Comparison of ENCODE assay signal across 7 cellular contexts in the genomic region with DNA sequence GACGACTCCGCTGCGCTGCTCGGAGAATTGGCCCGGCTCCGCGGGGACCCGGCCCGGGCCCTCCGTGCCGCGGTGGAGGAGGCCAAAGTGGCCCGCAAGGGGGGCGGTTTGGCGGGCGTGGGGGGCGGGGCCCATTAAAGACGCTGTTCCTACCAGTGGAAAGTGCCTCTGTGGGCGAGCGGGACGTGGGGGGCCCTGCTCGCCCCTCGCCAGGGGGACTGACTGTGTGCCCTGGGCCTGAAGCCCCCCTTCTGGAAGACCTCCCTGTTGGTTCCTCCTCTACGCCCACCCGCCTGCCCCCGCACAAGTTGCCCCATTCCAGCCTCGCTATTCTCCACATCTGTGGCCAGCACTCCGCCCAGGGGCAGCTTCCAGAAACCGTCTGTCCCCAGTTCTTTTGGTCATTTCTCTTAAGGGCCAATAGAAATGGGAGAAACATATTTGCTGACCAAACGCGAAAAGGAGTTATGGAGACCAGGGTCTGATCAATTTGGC. TPM values are rescaled to one million over a fixed set of nuclear protein-coding genes. Genes with fewer than 3 reads are reported as not detected.
DNase-seq lines count a peak whose midpoint lies in the region; ATAC-seq and TF ChIP-seq lines count a peak whose summit lies in the region.
"Had no signal": no experiment of that assay in that cellular context is flagged by ENCODE, and none has a peak within 500 bp of the region (broad histone marks: within the 10 kb centered on the region; RNA-seq: fewer than 3 reads in every experiment).

No MANE protein-coding gene starts in this region.

- H3K27me3 Mint-ChIP-seq in natural killer cell treated with Interleukin-12 subunit alpha and Interleukin-12 subunit beta and Interleukin-15 and Interleukin-18, amount 100 ng/mL, for 72 hours = peaks cover 18 to 20% of the 10 kb centered on the region in 2 donors

- H3K9me3 Mint-ChIP-seq in natural killer cell treated with Interleukin-12 subunit alpha and Interleukin-12 subunit beta and Interleukin-15 and Interleukin-18, amount 100 ng/mL, for 72 hours = no peaks in the 10 kb centered on the region

- peak overlapping the region; percentile 37 for H3K4me3 ChIP-seq in GM06990 (replicated peaks; ENCODE audit: low read depth, low read length)
- H3K4me3 ChIP-seq in astrocyte of the spinal cord (ENCODE audit: low read depth, low read length) = peak overlapping the region; percentile 15

- ATAC-seq in natural killer cell treated with Interleukin-12 subunit alpha and Interleukin-12 subunit beta and Interleukin-15 and Interleukin-18, amount 100 ng/mL, for 72 hours = no peak
- ATAC-seq in GM21529 (IDR thresholded peaks at IDR 0.05; ENCODE audit: unreplicated experiment) = no peak

- no peaks in the 10 kb centered on the region; the same call in 1 of the 2 replicates for H3K36me3 ChIP-seq in GM06990 (ENCODE audit: control insufficient read depth, insufficient read depth, low read length)

- H3K27ac Mint-ChIP-seq in natural killer cell treated with Interleukin-12 subunit alpha and Interleukin-12 subunit beta and Interleukin-15 and Interleukin-18, amount 100 ng/mL, for 72 hours = peak overlapping the region in 1 of 2 donors; percentile 18

- DNase-seq in GM06990 (ENCODE audit: extremely low read depth, insufficient read length) (no peak), astrocyte of the spinal cord (ENCODE audit: low read depth, low spot score) (no peak), hypothalamus (lab: John Stamatoyannopoulos, UW) (no peak), kidney tubule cell (ENCODE audit: low spot score) (no peak)
- no peak for DNase-seq in natural killer cell treated with Interleukin-12 subunit alpha and Interleukin-12 subunit beta and Interleukin-15 and Interleukin-18, amount 100 ng/mL, for 72 hours (ENCODE audit: low spot score)

- in situ Hi-C loops in astrocyte of the spinal cord (cut with HindIII; ENCODE audit: low sequenced_read_pairs) = no loop called here

- H3K36me3 Mint-ChIP-seq in natural killer cell treated with Interleukin-12 subunit alpha and Interleukin-12 subunit beta and Interleukin-15 and Interleukin-18, amount 100 ng/mL, for 72 hours = no peaks in the 10 kb centered on the region

- TF ChIP-seq CTCF in GM06990 (IDR thresholded peaks at IDR 0.05; ENCODE audit: insufficient read depth, low read length, poor library complexity, severe bottlenecking) (no peak), astrocyte of the spinal cord (IDR thresholded peaks at IDR 0.05; ENCODE audit: low read depth, low read length) (no peak)

- no peaks in the 10 kb centered on the region for H3K27me3 ChIP-seq in GM06990 (replicated peaks; ENCODE audit: control insufficient read depth, insufficient read depth, low read length)

- peaks cover 33 to 36% of the 10 kb centered on the region in 2 donors for H3K4me1 Mint-ChIP-seq in natural killer cell treated with Interleukin-12 subunit alpha and Interleukin-12 subunit beta and Interleukin-15 and Interleukin-18, amount 100 ng/mL, for 72 hours (ENCODE audit: low read depth in 2 of 2)

- peak overlapping the region; percentile 80 for H3K4me3 Mint-ChIP-seq in natural killer cell treated with Interleukin-12 subunit alpha and Interleukin-12 subunit beta and Interleukin-15 and Interleukin-18, amount 100 ng/mL, for 72 hours

RNA-seq across cellular contexts. Expression of a gene that starts 1.9 kb away (rescaled TPM):
- 1 to 10 TPM; 1.9 to 4.5 TPM for total RNA-seq in natural killer cell treated with Interleukin-12 subunit alpha and Interleukin-12 subunit beta and Interleukin-15 and Interleukin-18, amount 100 ng/mL, for 72 hours

RNA-seq across cellular contexts. Expression of a gene that starts 2.2 kb away (rescaled TPM):
- 10 to 100 TPM; 11.2 to 14.2 TPM for total RNA-seq in natural killer cell treated with Interleukin-12 subunit alpha and Interleukin-12 subunit beta and Interleukin-15 and Interleukin-18, amount 100 ng/mL, for 72 hours

RNA-seq across cellular contexts. Expression of a gene that starts 7.4 kb away (rescaled TPM):
- 10 to 100 TPM; 10.4 to 13.7 TPM for total RNA-seq in natural killer cell treated with Interleukin-12 subunit alpha and Interleukin-12 subunit beta and Interleukin-15 and Interleukin-18, amount 100 ng/mL, for 72 hours

RNA-seq across cellular contexts. Expression of a gene that starts 8.8 kb away (rescaled TPM):
- not detected for total RNA-seq in natural killer cell treated with Interleukin-12 subunit alpha and Interleukin-12 subunit beta and Interleukin-15 and Interleukin-18, amount 100 ng/mL, for 72 hours
- total RNA-seq: T-helper 1 cell treated with Interleukin-12 subunit alpha and Interleukin-12 subunit beta and Interleukin-4 antibody, amounts not matched to agents 30 ng/mL and 1 ng/mL, for 36 hours had no signal

RNA-seq across cellular contexts. Expression of a gene that starts 12.0 kb away (rescaled TPM):
- total RNA-seq in natural killer cell treated with Interleukin-12 subunit alpha and Interleukin-12 subunit beta and Interleukin-15 and Interleukin-18, amount 100 ng/mL, for 72 hours = not detected
- total RNA-seq: T-helper 1 cell treated with Interleukin-12 subunit alpha and Interleukin-12 subunit beta and Interleukin-4 antibody, amounts not matched to agents 30 ng/mL and 1 ng/mL, for 36 hours had no signal
